ENCODE assay signal across 8 cellular contexts in genomic region chr1:52140633-52141512, GRCh38. TPM values are rescaled to one million over a fixed set of nuclear protein-coding genes. Genes with fewer than 3 reads are reported as not detected.
DNase-seq lines count a peak whose midpoint lies in the region; ATAC-seq and TF ChIP-seq lines count a peak whose summit lies in the region.

No MANE protein-coding gene starts in this region.

- H3K4me1 Mint-ChIP-seq in T-helper 17 cell (peaks cover 36% of the 10 kb centered on the region), glutamatergic neuron (ENCODE audit: low read depth, unreplicated experiment) (peaks cover 1% of the 10 kb centered on the region)
- peaks cover 36% of the 10 kb centered on the region for H3K4me1 Mint-ChIP-seq in stimulated activated effector memory CD8-positive, alpha-beta T cell treated with anti-CD3 and anti-CD28 coated beads, Interleukin-12 subunit alpha, Interleukin-12 subunit beta, amount 100 ng/mL, for 72 hours

- peak overlapping the region; percentile 89 for H3K27ac Mint-ChIP-seq in T-helper 17 cell
- H3K27ac Mint-ChIP-seq in glutamatergic neuron (ENCODE audit: unreplicated experiment) = peak overlapping the region; percentile 36
- peak overlapping the region; percentile 56 for H3K27ac Mint-ChIP-seq in stimulated activated effector memory CD8-positive, alpha-beta T cell treated with anti-CD3 and anti-CD28 coated beads, Interleukin-12 subunit alpha, Interleukin-12 subunit beta, amount 100 ng/mL, for 72 hours

- no peak for TF ChIP-seq CTCF in glutamatergic neuron (IDR thresholded peaks at IDR 0.05; ENCODE audit: partially characterized antibody, unreplicated experiment)

- no peaks in the 10 kb centered on the region for H3K9me3 Mint-ChIP-seq in glutamatergic neuron (ENCODE audit: unreplicated experiment)
- no peaks in the 10 kb centered on the region for H3K9me3 Mint-ChIP-seq in stimulated activated effector memory CD8-positive, alpha-beta T cell treated with anti-CD3 and anti-CD28 coated beads, Interleukin-12 subunit alpha, Interleukin-12 subunit beta, amount 100 ng/mL, for 72 hours

- no peaks in the 10 kb centered on the region for H3K36me3 Mint-ChIP-seq in T-helper 17 cell (ENCODE audit: low read depth)
- H3K36me3 Mint-ChIP-seq in glutamatergic neuron (ENCODE audit: unreplicated experiment) = no peaks in the 10 kb centered on the region
- H3K36me3 Mint-ChIP-seq in stimulated activated effector memory CD8-positive, alpha-beta T cell treated with anti-CD3 and anti-CD28 coated beads, Interleukin-12 subunit alpha, Interleukin-12 subunit beta, amount 100 ng/mL, for 72 hours = peaks cover 15% of the 10 kb centered on the region

- ATAC-seq in T-helper 17 cell (no peak), GM18505 (IDR thresholded peaks at IDR 0.05; ENCODE audit: unreplicated experiment) (no peak)
- no peak for ATAC-seq in stimulated activated effector memory CD8-positive, alpha-beta T cell treated with anti-CD3 and anti-CD28 coated beads, Interleukin-12 subunit alpha, Interleukin-12 subunit beta, amount 100 ng/mL, for 72 hours

- TF ChIP-seq POLR2A in GM18505 (IDR thresholded peaks at IDR 0.05; ENCODE audit: borderline replicate concordance, extremely low read depth, insufficient read depth, insufficient read length) = no peak

- DNase-seq in NCI-H526 (lab: John Stamatoyannopoulos, UW) = peak; percentile 8 to 49
- DNase-seq in NCI-H526 treated with DMSO at 0.1 percent for 48 hours (lab: John Stamatoyannopoulos, UW) = no peak
- DNase-seq in T-helper 17 cell = no peak
- DNase-seq in glutamatergic neuron = no peak
- DNase-seq in stimulated activated effector memory CD8-positive, alpha-beta T cell treated with anti-CD3 and anti-CD28 coated beads, Interleukin-12 subunit alpha, Interleukin-12 subunit beta, amount 100 ng/mL, for 72 hours (ENCODE audit: low spot score in 2 of 2) = no peak
- no peak for DNase-seq in iPS-NIHi7 (ENCODE audit: extremely low spot score)
- DNase-seq in GM03348 (ENCODE audit: low spot score) = no peak

- no peaks in the 10 kb centered on the region for H3K9me3 ChIP-seq in T-helper 17 cell (ENCODE audit: control insufficient read depth, low read length, poor library complexity, severe bottlenecking)

- peaks cover 8% of the 10 kb centered on the region for H3K27me3 Mint-ChIP-seq in T-helper 17 cell
- peaks cover 3% of the 10 kb centered on the region for H3K27me3 Mint-ChIP-seq in glutamatergic neuron (ENCODE audit: unreplicated experiment)

- H3K4me3 Mint-ChIP-seq in T-helper 17 cell (peak overlapping the region; percentile 87), glutamatergic neuron (ENCODE audit: unreplicated experiment) (peak overlapping the region; percentile 84)
- H3K4me3 Mint-ChIP-seq in stimulated activated effector memory CD8-positive, alpha-beta T cell treated with anti-CD3 and anti-CD28 coated beads, Interleukin-12 subunit alpha, Interleukin-12 subunit beta, amount 100 ng/mL, for 72 hours = peak overlapping the region; percentile 65

RNA-seq across cellular contexts. Expression of gene ZFYVE9, which starts 1.0 kb away (rescaled TPM):
- 1 to 10 TPM; 3.7 to 5.7 TPM for total RNA-seq in T-helper 17 cell
- 25.6 TPM for total RNA-seq in glutamatergic neuron (ENCODE audit: unreplicated experiment)

Comparison
In these comparisons a context has a peak if more than half of its experiments do, and no peak if none do; other contexts are left out.
1. DNase-seq: peak in NCI-H526 (2 of 2); none in NCI-H526 treated with DMSO at 0.1 percent for 48 hours (single experiment), T-helper 17 cell (0 of 3), glutamatergic neuron (single experiment), stimulated activated effector memory CD8-positive, alpha-beta T cell treated with anti-CD3 and anti-CD28 coated beads, Interleukin-12 subunit alpha, Interleukin-12 subunit beta, amount 100 ng/mL, for 72 hours (0 of 2), iPS-NIHi7 (single experiment) and GM03348 (single experiment).
2. H3K27ac Mint-ChIP-seq: peak in every context shown above with its lines; median percentile 89 in T-helper 17 cell; 56 in stimulated activated effector memory CD8-positive, alpha-beta T cell treated with anti-CD3 and anti-CD28 coated beads, Interleukin-12 subunit alpha, Interleukin-12 subunit beta, amount 100 ng/mL, for 72 hours; 36 in glutamatergic neuron.
3. Peak in every context shown above with its lines, with median percentiles within 50 percentile points of each other: H3K4me3 Mint-ChIP-seq.